24 cellular contexts compared by ENCODE assay signal in genomic region chr6:105108631-105109262, GRCh38.
DNase-seq lines count a peak whose midpoint lies in the region; ATAC-seq, FAIRE-seq and TF ChIP-seq lines count a peak whose summit lies in the region.
"Had no signal": no experiment of that assay in that cellular context is flagged by ENCODE, and none has a peak within 500 bp of the region (broad histone marks: within the 10 kb centered on the region; RNA-seq: fewer than 3 reads in every experiment).

No MANE protein-coding gene starts in this region.

- H3K4me3 ChIP-seq in breast epithelium (no peak overlapping the region), bronchial epithelial cell (ENCODE audit: low read depth, low read length) (no peak overlapping the region), gastrocnemius medialis (no peak overlapping the region)
- H3K4me3 ChIP-seq: BLaER1, GM23248 had no signal

- H3K27me3 ChIP-seq in breast epithelium (no peaks in the 10 kb centered on the region), bronchial epithelial cell (ENCODE audit: control insufficient read depth, insufficient read depth, low read length) (no peaks in the 10 kb centered on the region), gastrocnemius medialis (no peaks in the 10 kb centered on the region)
- H3K27me3 ChIP-seq: BLaER1 had no signal

- H3K36me3 Mint-ChIP-seq in MCF 10A (ENCODE audit: insufficient read depth, unreplicated experiment) = peaks cover 4% of the 10 kb centered on the region
- H3K36me3 Mint-ChIP-seq: CD4-positive, CD25-positive, alpha-beta regulatory T cell; CD8-positive, alpha-beta T cell had no signal

- POLR2A ChIA-PET in MCF 10A (lab: Yijun Ruan, JAX) = no interaction called here

- TF ChIP-seq CTCF in MCF 10A (IDR thresholded peaks at IDR 0.05; ENCODE audit: unreplicated experiment) (no peak), breast epithelium (IDR thresholded peaks at IDR 0.05) (no peak), bronchial epithelial cell (IDR thresholded peaks at IDR 0.05; ENCODE audit: insufficient read depth, low read length, severe bottlenecking) (no peak), gastrocnemius medialis (IDR thresholded peaks at IDR 0.05 in 4 of 5, conservative IDR thresholded peaks at IDR 0.05 in 1 of 5) (no peak)

- FAIRE-seq in bronchial epithelial cell (lab: Jason Lieb, UNC) = no peak
- FAIRE-seq: A204.1, G401.6, GM12892, H1 had no signal

- H3K36me3 ChIP-seq in breast epithelium = no peaks in the 10 kb centered on the region
- no peaks in the 10 kb centered on the region for H3K36me3 ChIP-seq in bronchial epithelial cell (ENCODE audit: control insufficient read depth, insufficient read depth, low read length)
- peaks cover 0 to 23% of the 10 kb centered on the region in 2 donors for H3K36me3 ChIP-seq in gastrocnemius medialis

- H3K9me3 ChIP-seq in breast epithelium = no peaks in the 10 kb centered on the region
- H3K9me3 ChIP-seq in gastrocnemius medialis = no peaks in the 10 kb centered on the region
- H3K9me3 ChIP-seq: BLaER1, Caco-2 had no signal

- no peaks in the 10 kb centered on the region for H3K27me3 Mint-ChIP-seq in MCF 10A (ENCODE audit: insufficient read depth, unreplicated experiment)

- no peak for TF ChIP-seq POLR2A in breast epithelium (IDR thresholded peaks at IDR 0.05)
- no peak for TF ChIP-seq POLR2A in gastrocnemius medialis (IDR thresholded peaks at IDR 0.05)

- no peak overlapping the region for H3K4me3 Mint-ChIP-seq in MCF 10A (ENCODE audit: unreplicated experiment)
- H3K4me3 Mint-ChIP-seq: B cell; CD4-positive, CD25-positive, alpha-beta regulatory T cell; CD8-positive, alpha-beta T cell had no signal

- H3K27ac ChIP-seq in breast epithelium = no peak overlapping the region
- peak overlapping the region; percentile 55 to 78 (median 73) for H3K27ac ChIP-seq in gastrocnemius medialis
- H3K27ac ChIP-seq: 22Rv1, BLaER1, C4-2B, GM23248 had no signal

- no peaks in the 10 kb centered on the region for H3K9me3 Mint-ChIP-seq in MCF 10A (ENCODE audit: unreplicated experiment)
- H3K9me3 Mint-ChIP-seq: CD4-positive, CD25-positive, alpha-beta regulatory T cell; CD8-positive, alpha-beta T cell had no signal

- BruUV-seq in MCF 10A (replicated peaks; lab: Mats Ljungman, UMichigan) = no TSS peak

- intact Hi-C loops in MCF 10A (cut with micrococcal nuclease) (no loop called here), breast epithelium (cut with DNase I; ENCODE audit: low total_unique reads) (no loop called here), left colon (cut with DNase I, micrococcal nuclease) (no loop called here), gastrocnemius medialis (cut with DNase I; ENCODE audit: low total_unique reads) (no loop called here)

- ATAC-seq in left colon = peak; percentile 91
- peak; percentile 35 for ATAC-seq in gastrocnemius medialis
- no peak for ATAC-seq in activated CD4-positive, CD25-positive, alpha-beta regulatory T cell treated with anti-CD3 and anti-CD28 coated beads, Interleukin-2, amount 50 U/mL, for 24 hours
- ATAC-seq: CD8-positive, alpha-beta T cell had no signal

- H3K4me1 Mint-ChIP-seq in MCF 10A (ENCODE audit: insufficient read depth, unreplicated experiment) = no peaks in the 10 kb centered on the region
- H3K4me1 Mint-ChIP-seq: B cell; CD4-positive, CD25-positive, alpha-beta regulatory T cell had no signal

- CTCF ChIA-PET in MCF 10A (lab: Yijun Ruan, JAX) = no interaction called here

- no peak overlapping the region for H3K27ac Mint-ChIP-seq in MCF 10A (ENCODE audit: low read depth, unreplicated experiment)
- H3K27ac Mint-ChIP-seq: B cell; CD4-positive, CD25-positive, alpha-beta regulatory T cell; CD8-positive, alpha-beta T cell had no signal

- DNase-seq in MCF 10A (ENCODE audit: unreplicated experiment) (peak; percentile 7), breast epithelium (ENCODE audit: low spot score in 2 of 2) (no peak), bronchial epithelial cell (ENCODE audit: low read depth) (peak; percentile 17), left colon (no peak), gastrocnemius medialis (peak; percentile 19 to 51), NCI-H128 (lab: John Stamatoyannopoulos, UW; ENCODE audit: unreplicated experiment) (no peak), ureter (ENCODE audit: low spot score) (no peak)
- DNase-seq: Caco-2; CD4-positive, CD25-positive, alpha-beta regulatory T cell; CD8-positive, alpha-beta T cell; DMS153; DND-41; GM23248; H7; HCEC 1CT had no signal

- H3K4me1 ChIP-seq in breast epithelium (no peaks in the 10 kb centered on the region), gastrocnemius medialis (peaks cover 30 to 42% of the 10 kb centered on the region in 2 donors)
- H3K4me1 ChIP-seq: BLaER1 had no signal

- in situ Hi-C loops in gastrocnemius medialis (cut with MboI; ENCODE audit: low sequenced_read_pairs in 4 of 4) = no loop called here

Comparison
In these comparisons a context has a peak if more than half of its experiments do, and no peak if none do; other contexts are left out.
1. DNase-seq: peak in MCF 10A (single experiment), bronchial epithelial cell (single experiment) and gastrocnemius medialis (2 of 2); none in breast epithelium (0 of 2), left colon (0 of 2), NCI-H128 (single experiment) and ureter (single experiment).
2. H3K27ac ChIP-seq: peak in gastrocnemius medialis (4 of 4); none in breast epithelium (0 of 2).
3. ATAC-seq: peak in left colon (single experiment) and gastrocnemius medialis (2 of 2); none in activated CD4-positive, CD25-positive, alpha-beta regulatory T cell treated with anti-CD3 and anti-CD28 coated beads, Interleukin-2, amount 50 U/mL, for 24 hours (0 of 2).